Comparison of ENCODE assay signal across 8 cellular contexts in the genomic region with DNA sequence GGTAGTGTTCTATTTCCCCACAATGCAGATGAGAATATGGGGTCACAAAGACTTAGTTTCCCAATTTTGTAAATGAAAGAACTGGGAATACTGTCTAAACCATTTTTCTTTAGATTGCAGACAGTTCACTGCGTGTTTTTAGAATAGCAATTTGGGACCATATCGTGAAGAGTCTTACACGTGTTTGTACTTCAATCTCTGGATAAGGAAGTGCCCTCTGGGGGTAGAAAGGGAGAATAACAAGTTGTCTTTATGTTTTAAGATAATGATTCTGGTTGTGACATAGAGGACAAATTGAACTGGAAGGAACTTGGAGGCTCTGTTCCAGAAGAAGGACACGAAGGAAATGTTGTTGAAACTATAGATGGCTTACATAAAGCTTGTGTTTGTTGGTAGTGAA.
DNase-seq lines count a peak whose midpoint lies in the region; ATAC-seq and TF ChIP-seq lines count a peak whose summit lies in the region.

No MANE protein-coding gene starts in this region.

- H3K27me3 ChIP-seq in GM23338 (ENCODE audit: insufficient read depth): no peaks in the 10 kb centered on the region
- no peaks in the 10 kb centered on the region for H3K27me3 ChIP-seq in OCI-LY1 (ENCODE audit: insufficient read depth, low read length)
- H3K27me3 ChIP-seq in foreskin keratinocyte: no peaks in the 10 kb centered on the region

- H2AFZ ChIP-seq in GM23338 (no peak overlapping the region), OCI-LY1 (ENCODE audit: low read length) (no peak overlapping the region)

- no peaks in the 10 kb centered on the region for H3K27me3 Mint-ChIP-seq in GM23338 (ENCODE audit: insufficient read depth, low read depth, poor library complexity)

- no peak overlapping the region for H3K4me2 ChIP-seq in GM23338
- H3K4me2 ChIP-seq in OCI-LY1 (ENCODE audit: low read length): no peak overlapping the region

- in situ Hi-C loops in ACHN (cut with HindIII; ENCODE audit: low pct_ligation_motif_present, low pct_unique_long_range_greater_than_20kb, low sequenced_read_pairs): no loop called here

- TF ChIP-seq CTCF in GM23338 (conservative IDR thresholded peaks at IDR 0.05; ENCODE audit: low read depth in 2 of 2) (peak; percentile 38 to 61), OCI-LY1 (IDR thresholded peaks at IDR 0.05; ENCODE audit: low read length) (peak; percentile 63), foreskin keratinocyte (conservative IDR thresholded peaks at IDR 0.05) (peak; percentile 50)

- no peaks in the 10 kb centered on the region for H3K9me3 ChIP-seq in OCI-LY1 (ENCODE audit: low read length)

- no peak overlapping the region for H3K9ac ChIP-seq in OCI-LY1 (ENCODE audit: low read length)

- no peak for ATAC-seq in GM23338
- peak; percentile 38 for ATAC-seq in foreskin keratinocyte
- no peak for ATAC-seq in HG03469 (IDR thresholded peaks at IDR 0.05; ENCODE audit: unreplicated experiment)
- no peak for ATAC-seq in HG03432 (IDR thresholded peaks at IDR 0.05; ENCODE audit: unreplicated experiment)

- H3K36me3 ChIP-seq in GM23338 (ENCODE audit: insufficient read depth) (no peaks in the 10 kb centered on the region), OCI-LY1 (ENCODE audit: insufficient read depth, low read length) (no peaks in the 10 kb centered on the region)

- no peak overlapping the region for H3K4me3 Mint-ChIP-seq in GM23338

- H3K36me3 Mint-ChIP-seq in GM23338 (ENCODE audit: low read depth): peaks cover 17% of the 10 kb centered on the region; the same call in 2 of the 3 replicates

- H3K4me3 ChIP-seq in GM23338: no peak overlapping the region
- H3K4me3 ChIP-seq in OCI-LY1 (ENCODE audit: low read depth, low read length, poor library complexity, severe bottlenecking): no peak overlapping the region

- H3K4me1 Mint-ChIP-seq in GM23338: peaks cover 8% of the 10 kb centered on the region; the same call in 2 of the 3 replicates

- H3K4me1 ChIP-seq in GM23338 (ENCODE audit: insufficient read depth) (peaks cover 6% of the 10 kb centered on the region), OCI-LY1 (ENCODE audit: insufficient read depth, low read length, severe bottlenecking) (no peaks in the 10 kb centered on the region), foreskin keratinocyte (no peaks in the 10 kb centered on the region)

- DNase-seq in ACHN: peak; percentile 47
- peak; percentile 53 for DNase-seq in GM23338 (ENCODE audit: low spot score)
- peak; percentile 6 to 29 for DNase-seq in foreskin keratinocyte
- no peak for DNase-seq in substantia nigra (lab: John Stamatoyannopoulos, UW)
- DNase-seq in ureter (ENCODE audit: low spot score): no peak

- H3K79me2 ChIP-seq in GM23338 (replicated peaks; ENCODE audit: insufficient read depth): no peaks in the 10 kb centered on the region
- no peaks in the 10 kb centered on the region for H3K79me2 ChIP-seq in OCI-LY1 (ENCODE audit: insufficient read depth, low read length)

- no peak overlapping the region for H3K27ac Mint-ChIP-seq in GM23338

- H3K27ac ChIP-seq in GM23338 (ENCODE audit: low read depth): no peak overlapping the region
- no peak overlapping the region for H3K27ac ChIP-seq in OCI-LY1 (ENCODE audit: low read depth, low read length, poor library complexity, severe bottlenecking)
- no peak overlapping the region for H3K27ac ChIP-seq in foreskin keratinocyte
- no peak overlapping the region for H3K27ac ChIP-seq in substantia nigra (ENCODE audit: low read depth, low read length, poor library complexity, severe bottlenecking)

- no peaks in the 10 kb centered on the region for H3K9me2 ChIP-seq in GM23338 (ENCODE audit: insufficient read depth)
- no peaks in the 10 kb centered on the region for H3K9me2 ChIP-seq in OCI-LY1 (ENCODE audit: low read depth, low read length)

- no peaks in the 10 kb centered on the region for H4K20me1 ChIP-seq in GM23338 (replicated peaks; ENCODE audit: insufficient read depth)
- no peaks in the 10 kb centered on the region for H4K20me1 ChIP-seq in OCI-LY1 (ENCODE audit: insufficient read depth, low read length)

- H3F3A ChIP-seq in GM23338 (replicated peaks; ENCODE audit: low read depth) (no peaks in the 10 kb centered on the region), OCI-LY1 (ENCODE audit: insufficient read depth, low read length) (no peaks in the 10 kb centered on the region)

- H3K9me3 Mint-ChIP-seq in GM23338: peaks cover 76% of the 10 kb centered on the region

TF ChIP-seq in GM23338, 12 proteins besides CTCF, POLR2A, EP300 and RAD21 (continues in another document):
- no peak for TF ChIP-seq POLR2AphosphoS5 (IDR thresholded peaks at IDR 0.05; ENCODE audit: low read depth)
- TF ChIP-seq, protein P1, sequence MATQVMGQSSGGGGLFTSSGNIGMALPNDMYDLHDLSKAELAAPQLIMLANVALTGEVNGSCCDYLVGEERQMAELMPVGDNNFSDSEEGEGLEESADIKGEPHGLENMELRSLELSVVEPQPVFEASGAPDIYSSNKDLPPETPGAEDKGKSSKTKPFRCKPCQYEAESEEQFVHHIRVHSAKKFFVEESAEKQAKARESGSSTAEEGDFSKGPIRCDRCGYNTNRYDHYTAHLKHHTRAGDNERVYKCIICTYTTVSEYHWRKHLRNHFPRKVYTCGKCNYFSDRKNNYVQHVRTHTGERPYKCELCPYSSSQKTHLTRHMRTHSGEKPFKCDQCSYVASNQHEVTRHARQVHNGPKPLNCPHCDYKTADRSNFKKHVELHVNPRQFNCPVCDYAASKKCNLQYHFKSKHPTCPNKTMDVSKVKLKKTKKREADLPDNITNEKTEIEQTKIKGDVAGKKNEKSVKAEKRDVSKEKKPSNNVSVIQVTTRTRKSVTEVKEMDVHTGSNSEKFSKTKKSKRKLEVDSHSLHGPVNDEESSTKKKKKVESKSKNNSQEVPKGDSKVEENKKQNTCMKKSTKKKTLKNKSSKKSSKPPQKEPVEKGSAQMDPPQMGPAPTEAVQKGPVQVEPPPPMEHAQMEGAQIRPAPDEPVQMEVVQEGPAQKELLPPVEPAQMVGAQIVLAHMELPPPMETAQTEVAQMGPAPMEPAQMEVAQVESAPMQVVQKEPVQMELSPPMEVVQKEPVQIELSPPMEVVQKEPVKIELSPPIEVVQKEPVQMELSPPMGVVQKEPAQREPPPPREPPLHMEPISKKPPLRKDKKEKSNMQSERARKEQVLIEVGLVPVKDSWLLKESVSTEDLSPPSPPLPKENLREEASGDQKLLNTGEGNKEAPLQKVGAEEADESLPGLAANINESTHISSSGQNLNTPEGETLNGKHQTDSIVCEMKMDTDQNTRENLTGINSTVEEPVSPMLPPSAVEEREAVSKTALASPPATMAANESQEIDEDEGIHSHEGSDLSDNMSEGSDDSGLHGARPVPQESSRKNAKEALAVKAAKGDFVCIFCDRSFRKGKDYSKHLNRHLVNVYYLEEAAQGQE (IDR thresholded peaks at IDR 0.05; ENCODE audit: unreplicated experiment): no peak
- no peak for TF ChIP-seq ZNF114 (CRISPR knock-in tag; IDR thresholded peaks at IDR 0.05)
- no peak for TF ChIP-seq CREB1 (CRISPR knock-in tag; IDR thresholded peaks at IDR 0.05; ENCODE audit: low read depth)
- no peak for TF ChIP-seq EZH2phosphoT487 (IDR thresholded peaks at IDR 0.05; ENCODE audit: unreplicated experiment)
- TF ChIP-seq JUNB (IDR thresholded peaks at IDR 0.05; ENCODE audit: unreplicated experiment): no peak
- no peak for TF ChIP-seq EZH2 (IDR thresholded peaks at IDR 0.05; ENCODE audit: low read depth, unreplicated experiment)
- TF ChIP-seq NANOG (IDR thresholded peaks at IDR 0.05; ENCODE audit: borderline replicate concordance): no peak
- TF ChIP-seq STAT1 (IDR thresholded peaks at IDR 0.05; ENCODE audit: unreplicated experiment): no peak
- TF ChIP-seq ZNF331 (CRISPR knock-in tag; IDR thresholded peaks at IDR 0.05; ENCODE audit: low read depth): no peak
- TF ChIP-seq, protein P2, sequence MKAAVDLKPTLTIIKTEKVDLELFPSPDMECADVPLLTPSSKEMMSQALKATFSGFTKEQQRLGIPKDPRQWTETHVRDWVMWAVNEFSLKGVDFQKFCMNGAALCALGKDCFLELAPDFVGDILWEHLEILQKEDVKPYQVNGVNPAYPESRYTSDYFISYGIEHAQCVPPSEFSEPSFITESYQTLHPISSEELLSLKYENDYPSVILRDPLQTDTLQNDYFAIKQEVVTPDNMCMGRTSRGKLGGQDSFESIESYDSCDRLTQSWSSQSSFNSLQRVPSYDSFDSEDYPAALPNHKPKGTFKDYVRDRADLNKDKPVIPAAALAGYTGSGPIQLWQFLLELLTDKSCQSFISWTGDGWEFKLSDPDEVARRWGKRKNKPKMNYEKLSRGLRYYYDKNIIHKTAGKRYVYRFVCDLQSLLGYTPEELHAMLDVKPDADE (IDR thresholded peaks at IDR 0.05): no peak

Comparison
In these comparisons a context has a peak if more than half of its experiments do, and no peak if none do; other contexts are left out.
1. DNase-seq: peak in ACHN (single experiment), GM23338 (single experiment) and foreskin keratinocyte (2 of 2); none in substantia nigra (0 of 49) and ureter (single experiment).
2. Peak in every context shown above with its lines, with median percentiles within 50 percentile points of each other: CTCF ChIP-seq.